In genomic region chr12:10189653-10190052, GRCh38 we compare ENCODE assay signal across 20 cellular contexts. TPM values are rescaled to one million over a fixed set of nuclear protein-coding genes. Genes with fewer than 3 reads are reported as not detected.
DNase-seq lines count a peak whose midpoint lies in the region; ATAC-seq and TF ChIP-seq lines count a peak whose summit lies in the region.
"Had no signal": no experiment of that assay in that cellular context is flagged by ENCODE, and none has a peak within 500 bp of the region (broad histone marks: within the 10 kb centered on the region; RNA-seq: fewer than 3 reads in every experiment).

No MANE protein-coding gene starts in this region.

- 21 to 37% methylated on average over 4 to 5 of the region's 5 CpGs for WGBS in gastroesophageal sphincter (ENCODE audit: low coverage in 1 of 2), 2 donors
- no CpG with 5 or more reads among the region's 5 CpGs for WGBS in trophoblast cell (ENCODE audit: extremely low coverage, insufficient coverage, insufficient read length)

- H3K14ac ChIP-seq in trophoblast cell (ENCODE audit: low read length): no peak overlapping the region

- BruUV-seq in Caco-2 (replicated peaks; lab: Mats Ljungman, UMichigan): no TSS peak

- DNase-seq in Caco-2 (peak in 1 of 2 experiments; percentile 59), SJSA1 (ENCODE audit: low read depth in 1 of 2, low spot score in 2 of 2) (peak in 1 of 2 experiments; percentile 48), trophoblast cell (peak in 1 of 2 donors; percentile 82), mesenteric fat pad (ENCODE audit: low spot score) (no peak), HuH-7.5 (ENCODE audit: low spot score) (no peak)
- DNase-seq: amniotic stem cell; BE2C; foreskin melanocyte; immature natural killer cell; NCI-H1694; NCI-H524; stimulated activated CD4-positive, alpha-beta T cell treated with anti-CD3 and anti-CD28 coated beads, Interleukin-4, amount 100 ng/mL, for 1 hour; T-helper 9 cell; upper lobe of left lung had no signal

- H3K4me1 ChIP-seq in Caco-2 (peaks cover 38% of the 10 kb centered on the region), SJSA1 (replicated peaks) (peaks cover 35% of the 10 kb centered on the region), gastroesophageal sphincter (peaks cover 0 to 46% (median 15%) of the 10 kb centered on the region in 3 donors), trophoblast cell (ENCODE audit: control insufficient read depth in 1 of 2, insufficient read depth in 2 of 2, low read length in 2 of 2) (peaks cover 3% of the 10 kb centered on the region in 2 experiments)
- H3K4me1 ChIP-seq: BE2C had no signal

- peak; percentile 66 for ATAC-seq in gastroesophageal sphincter
- no peak for ATAC-seq in HG02623 (IDR thresholded peaks at IDR 0.05; ENCODE audit: unreplicated experiment)
- no peak for ATAC-seq in GM18861 (IDR thresholded peaks at IDR 0.05; ENCODE audit: unreplicated experiment)
- ATAC-seq: activated T-helper 17 cell treated with anti-CD3 and anti-CD28 coated beads, Interleukin-2, amount 50 U/mL, for 72 hours had no signal

- H3K27me3 Mint-ChIP-seq in Caco-2 (ENCODE audit: insufficient read depth, unreplicated experiment): no peaks in the 10 kb centered on the region

- H3K36me3 Mint-ChIP-seq in Caco-2 (ENCODE audit: insufficient read depth, unreplicated experiment): peaks cover 23% of the 10 kb centered on the region
- H3K36me3 Mint-ChIP-seq: immature natural killer cell had no signal

- H3K36me3 ChIP-seq in Caco-2 (ENCODE audit: control insufficient read depth, insufficient read depth, low read length) (no peaks in the 10 kb centered on the region; the same call in 1 of the 2 replicates), SJSA1 (no peaks in the 10 kb centered on the region), gastroesophageal sphincter (no peaks in the 10 kb centered on the region), trophoblast cell (ENCODE audit: control insufficient read depth in 1 of 2, insufficient read depth in 2 of 2, low read length in 2 of 2) (no peaks in the 10 kb centered on the region)
- H3K36me3 ChIP-seq: BE2C, upper lobe of left lung had no signal

- H2BK12ac ChIP-seq in trophoblast cell (ENCODE audit: low read length): peak overlapping the region; percentile 2

- TF ChIP-seq EP300 in gastroesophageal sphincter (IDR thresholded peaks at IDR 0.05): no peak

- H3K4ac ChIP-seq in trophoblast cell (ENCODE audit: low read depth, low read length): no peak overlapping the region

- no peak overlapping the region for H3K4me2 ChIP-seq in trophoblast cell (ENCODE audit: low read length)

- peak overlapping the region; percentile 16 for H4K91ac ChIP-seq in trophoblast cell (ENCODE audit: low read depth, low read length)

- peak overlapping the region; percentile 69 for H3K27ac Mint-ChIP-seq in Caco-2 (ENCODE audit: unreplicated experiment)
- H3K27ac Mint-ChIP-seq: activated T-helper 17 cell treated with anti-CD3 and anti-CD28 coated beads, Interleukin-2, amount 50 U/mL, for 72 hours had no signal

- no peak overlapping the region for H3K23ac ChIP-seq in trophoblast cell (ENCODE audit: low read length)

- no peak overlapping the region for H3K9ac ChIP-seq in trophoblast cell (ENCODE audit: low read length)

- H2BK5ac ChIP-seq in trophoblast cell (ENCODE audit: low read depth, low read length, poor library complexity): no peak overlapping the region

- H3K9me3 ChIP-seq in Caco-2: no peaks in the 10 kb centered on the region
- no peaks in the 10 kb centered on the region for H3K9me3 ChIP-seq in SJSA1 (replicated peaks)
- H3K9me3 ChIP-seq in gastroesophageal sphincter: no peaks in the 10 kb centered on the region
- H3K9me3 ChIP-seq in trophoblast cell (ENCODE audit: insufficient read depth, low read depth, low read length): no peaks in the 10 kb centered on the region
- H3K9me3 ChIP-seq: BE2C, upper lobe of left lung had no signal

- H3K79me1 ChIP-seq in trophoblast cell (ENCODE audit: low read length): peaks cover 2% of the 10 kb centered on the region

- no peak overlapping the region for H4K8ac ChIP-seq in trophoblast cell (ENCODE audit: low read depth, low read length)

- no peaks in the 10 kb centered on the region for H3K79me2 ChIP-seq in trophoblast cell (ENCODE audit: control insufficient read depth, insufficient read depth, low read length, poor library complexity)

- H3K27me3 ChIP-seq in Caco-2 (replicated peaks; ENCODE audit: control insufficient read depth, insufficient read depth, low read length): no peaks in the 10 kb centered on the region
- H3K27me3 ChIP-seq in SJSA1 (replicated peaks): no peaks in the 10 kb centered on the region
- H3K27me3 ChIP-seq in gastroesophageal sphincter: no peaks in the 10 kb centered on the region
- H3K27me3 ChIP-seq in trophoblast cell (ENCODE audit: insufficient read depth, low read length): no peaks in the 10 kb centered on the region
- H3K27me3 ChIP-seq: upper lobe of left lung had no signal

- no peak for TF ChIP-seq POLR2A in gastroesophageal sphincter (IDR thresholded peaks at IDR 0.05)

- 0 out of 2 replicates have a peak overlapping the region, but pooled peaks have one; percentile 14 for H3K27ac ChIP-seq in SJSA1
- peak overlapping the region in 3 of 4 donors; percentile 37 to 56 (median 42) for H3K27ac ChIP-seq in gastroesophageal sphincter
- peak overlapping the region; percentile 28 for H3K27ac ChIP-seq in trophoblast cell (ENCODE audit: low read depth, low read length)
- H3K27ac ChIP-seq: coronary artery, RWPE1, upper lobe of left lung had no signal

- no peak overlapping the region for H2AFZ ChIP-seq in trophoblast cell (ENCODE audit: insufficient read depth, low read length, poor library complexity)

- no peak overlapping the region for H2BK120ac ChIP-seq in trophoblast cell (ENCODE audit: insufficient read depth, low read length, poor library complexity)

- CTCF ChIA-PET in Caco-2 (lab: Charles Lee): interaction anchor here (0.7 to 2.3 kb wide), 8 partner anchors 10 to 180 kb away, joined by 3 to 44 read pairs (median 3); partner anchors contain the start of genes CLEC12B and TMEM52B

- H3K4me1 Mint-ChIP-seq in Caco-2 (ENCODE audit: low read depth, unreplicated experiment): peaks cover 52% of the 10 kb centered on the region
- H3K4me1 Mint-ChIP-seq: activated T-helper 17 cell treated with anti-CD3 and anti-CD28 coated beads, Interleukin-2, amount 50 U/mL, for 72 hours had no signal

- H3K9me3 Mint-ChIP-seq in Caco-2 (ENCODE audit: unreplicated experiment): peaks cover 10% of the 10 kb centered on the region
- H3K9me3 Mint-ChIP-seq: activated T-helper 17 cell treated with anti-CD3 and anti-CD28 coated beads, Interleukin-2, amount 50 U/mL, for 72 hours; immature natural killer cell had no signal

- POLR2A ChIA-PET in Caco-2 (lab: Charles Lee): interaction anchor here (0.6 to 0.7 kb wide), 7 partner anchors 19 to 177 kb away, joined by 3 to 17 read pairs (median 5); no protein-coding TSS in a partner anchor

- H3K4me3 ChIP-seq in Caco-2 (ENCODE audit: low read depth, low read length): no peak overlapping the region
- H3K4me3 ChIP-seq in SJSA1: no peak overlapping the region
- no peak overlapping the region for H3K4me3 ChIP-seq in gastroesophageal sphincter
- H3K4me3 ChIP-seq in trophoblast cell (ENCODE audit: low read depth, low read length): no peak overlapping the region
- H3K4me3 ChIP-seq: coronary artery, upper lobe of left lung had no signal

- no peak overlapping the region for H3K18ac ChIP-seq in trophoblast cell (ENCODE audit: low read length)

- no peak overlapping the region for H4K12ac ChIP-seq in trophoblast cell (ENCODE audit: low read depth, low read length)

- TF ChIP-seq CTCF in Caco-2 (IDR thresholded peaks at IDR 0.05; ENCODE audit: insufficient read depth in 1 of 2, low read depth in 1 of 2, low read length in 1 of 2, severe bottlenecking in 1 of 2, unreplicated experiment in 1 of 2): no peak
- no peak for TF ChIP-seq CTCF in gastroesophageal sphincter (IDR thresholded peaks at IDR 0.05)

- no peak overlapping the region for H2AK5ac ChIP-seq in trophoblast cell (ENCODE audit: low read length)

- peak overlapping the region; percentile 43 for H3K4me3 Mint-ChIP-seq in Caco-2 (ENCODE audit: unreplicated experiment)
- H3K4me3 Mint-ChIP-seq: activated T-helper 17 cell treated with anti-CD3 and anti-CD28 coated beads, Interleukin-2, amount 50 U/mL, for 72 hours; immature natural killer cell had no signal

- intact Hi-C loops in Caco-2 (cut with micrococcal nuclease; ENCODE audit: unreplicated experiment): loop anchor here (1.0 to 2.0 kb wide), 6 partner anchors 13 to 179 kb away; partner anchors contain the start of genes CLEC12B and GABARAPL1

RNA-seq across cellular contexts. Expression of gene TMEM52B, which starts 10.8 kb away (rescaled TPM):
- total RNA-seq in Caco-2 (2022): 41.8 and 46.0 TPM in 2 replicates
- total RNA-seq in SJSA1 (2014; rRNA removed; shearing (Covaris generic)): 0.63 and 1.1 TPM in 2 replicates
- total RNA-seq in gastroesophageal sphincter: 1 to 10 TPM in 1 of 4 donors, not detected in 3; 1.2 TPM
- 2.4 and 2.7 TPM in 2 replicates for polyA plus RNA-seq in trophoblast cell (2013)
- not detected for total RNA-seq in mesenteric fat pad
- total RNA-seq: activated T-helper 17 cell treated with anti-CD3 and anti-CD28 coated beads, Interleukin-2, amount 50 U/mL, for 72 hours had no signal
- polyA plus RNA-seq: immature natural killer cell had no signal

RNA-seq across cellular contexts. Expression of gene OLR1, which starts 17.7 kb away (rescaled TPM):
- total RNA-seq in Caco-2 (2022): 176 and 183 TPM in 2 replicates
- 18.2 and 32.4 TPM in 2 replicates for total RNA-seq in SJSA1 (2014; rRNA removed; shearing (Covaris generic))
- 1 to 10 TPM in 2 of 4 donors, under 1 TPM in 1, not detected in 1; 0.39 to 6.5 (median 5.5) TPM for total RNA-seq in gastroesophageal sphincter
- 13.8 and 15.0 TPM in 2 replicates for polyA plus RNA-seq in trophoblast cell (2013)
- 6.2 TPM for total RNA-seq in mesenteric fat pad
- total RNA-seq: activated T-helper 17 cell treated with anti-CD3 and anti-CD28 coated beads, Interleukin-2, amount 50 U/mL, for 72 hours had no signal
- polyA plus RNA-seq: immature natural killer cell had no signal

RNA-seq across cellular contexts. Expression of gene GABARAPL1, which starts 23.0 kb away (rescaled TPM):
- total RNA-seq in Caco-2 (2022) (106 TPM in 2 replicates), gastroesophageal sphincter (100 to 1,000 TPM; 122 to 269 (median 193) TPM), mesenteric fat pad (215 TPM)
- 38.0 and 43.7 TPM in 2 replicates for total RNA-seq in SJSA1 (2014; rRNA removed; shearing (Covaris generic))
- 84.3 and 86.6 TPM in 2 replicates for polyA plus RNA-seq in trophoblast cell (2013)

RNA-seq across cellular contexts. Expression of gene CLEC7A, which starts 59.7 kb away (rescaled TPM):
- not detected in 2 replicates for total RNA-seq in Caco-2 (2022)
- not detected in 2 replicates for total RNA-seq in SJSA1 (2014; rRNA removed; shearing (Covaris generic))
- 1 to 10 TPM; 1.9 to 9.0 (median 5.1) TPM for total RNA-seq in gastroesophageal sphincter
- 13.7 and 14.4 TPM in 2 replicates for polyA plus RNA-seq in trophoblast cell (2013)
- total RNA-seq in mesenteric fat pad: 27.7 TPM

Comparison
In these comparisons a context has a peak if more than half of its experiments do, and no peak if none do; other contexts are left out.
1. RNA of gene TMEM52B, which starts 10.8 kb away (total RNA-seq): 41.8 to 46.0 TPM in Caco-2; 0.63 to 1.1 TPM in SJSA1, not detected in mesenteric fat pad (single experiment) and 1.2 TPM in gastroesophageal sphincter; every median in the first group is over 10 times any median in the second.
2. Peak in every context shown above with its lines, with median percentiles within 50 percentile points of each other: H3K27ac ChIP-seq.